Comparison of ENCODE assay signal across 1 cellular context in the genomic region with DNA sequence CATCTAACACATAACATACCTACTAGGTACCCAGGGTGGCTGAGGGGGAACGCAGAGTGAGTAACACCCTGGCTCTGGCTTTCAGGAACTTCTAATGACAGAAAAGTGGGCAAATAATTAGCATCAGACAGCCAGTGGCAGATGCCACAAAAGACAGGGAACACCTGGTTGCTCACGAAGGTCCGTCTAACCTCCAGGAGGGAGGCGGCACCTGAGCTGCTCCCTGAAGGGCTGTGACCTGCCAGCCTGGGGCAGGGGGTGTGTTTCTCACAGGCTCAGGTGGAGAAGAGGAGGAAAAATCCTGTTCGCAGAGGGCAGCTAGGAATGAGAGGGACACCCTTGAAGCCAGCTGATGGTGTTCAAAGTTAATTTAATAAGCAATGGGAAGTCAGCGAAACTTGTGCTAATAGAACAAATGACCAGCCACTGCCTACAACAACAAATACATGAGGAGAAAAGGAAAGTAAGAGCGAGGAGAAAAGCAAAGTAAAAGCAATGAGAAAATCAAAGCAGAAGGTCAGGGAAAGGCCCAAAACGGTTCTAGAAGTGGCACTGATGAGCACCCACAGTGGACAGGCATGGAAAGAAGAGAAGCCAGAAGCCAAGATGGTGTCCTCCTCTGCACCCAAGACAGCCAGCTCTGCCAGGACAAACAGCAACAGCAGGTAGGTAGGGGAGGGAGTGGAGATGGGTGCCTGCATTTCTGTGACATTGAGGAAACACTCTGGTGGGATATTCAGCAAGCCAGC.
TF ChIP-seq lines count a peak whose summit lies in the region.

No MANE protein-coding gene starts in this region.

TF ChIP-seq in GM12878, 131 proteins besides CTCF, POLR2A, EP300 and RAD21:
- no peak for TF ChIP-seq ASH2L (IDR thresholded peaks at IDR 0.05; ENCODE audit: borderline replicate concordance, low read depth)
- no peak for TF ChIP-seq MEF2B (IDR thresholded peaks at IDR 0.05; ENCODE audit: partially characterized antibody, poor library complexity, severe bottlenecking)
- TF ChIP-seq, protein P1, sequence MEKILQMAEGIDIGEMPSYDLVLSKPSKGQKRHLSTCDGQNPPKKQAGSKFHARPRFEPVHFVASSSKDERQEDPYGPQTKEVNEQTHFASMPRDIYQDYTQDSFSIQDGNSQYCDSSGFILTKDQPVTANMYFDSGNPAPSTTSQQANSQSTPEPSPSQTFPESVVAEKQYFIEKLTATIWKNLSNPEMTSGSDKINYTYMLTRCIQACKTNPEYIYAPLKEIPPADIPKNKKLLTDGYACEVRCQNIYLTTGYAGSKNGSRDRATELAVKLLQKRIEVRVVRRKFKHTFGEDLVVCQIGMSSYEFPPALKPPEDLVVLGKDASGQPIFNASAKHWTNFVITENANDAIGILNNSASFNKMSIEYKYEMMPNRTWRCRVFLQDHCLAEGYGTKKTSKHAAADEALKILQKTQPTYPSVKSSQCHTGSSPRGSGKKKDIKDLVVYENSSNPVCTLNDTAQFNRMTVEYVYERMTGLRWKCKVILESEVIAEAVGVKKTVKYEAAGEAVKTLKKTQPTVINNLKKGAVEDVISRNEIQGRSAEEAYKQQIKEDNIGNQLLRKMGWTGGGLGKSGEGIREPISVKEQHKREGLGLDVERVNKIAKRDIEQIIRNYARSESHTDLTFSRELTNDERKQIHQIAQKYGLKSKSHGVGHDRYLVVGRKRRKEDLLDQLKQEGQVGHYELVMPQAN (conservative IDR thresholded peaks at IDR 0.05), result no peak
- TF ChIP-seq ZNF24 (IDR thresholded peaks at IDR 0.05), result no peak
- TF ChIP-seq, protein P2, sequence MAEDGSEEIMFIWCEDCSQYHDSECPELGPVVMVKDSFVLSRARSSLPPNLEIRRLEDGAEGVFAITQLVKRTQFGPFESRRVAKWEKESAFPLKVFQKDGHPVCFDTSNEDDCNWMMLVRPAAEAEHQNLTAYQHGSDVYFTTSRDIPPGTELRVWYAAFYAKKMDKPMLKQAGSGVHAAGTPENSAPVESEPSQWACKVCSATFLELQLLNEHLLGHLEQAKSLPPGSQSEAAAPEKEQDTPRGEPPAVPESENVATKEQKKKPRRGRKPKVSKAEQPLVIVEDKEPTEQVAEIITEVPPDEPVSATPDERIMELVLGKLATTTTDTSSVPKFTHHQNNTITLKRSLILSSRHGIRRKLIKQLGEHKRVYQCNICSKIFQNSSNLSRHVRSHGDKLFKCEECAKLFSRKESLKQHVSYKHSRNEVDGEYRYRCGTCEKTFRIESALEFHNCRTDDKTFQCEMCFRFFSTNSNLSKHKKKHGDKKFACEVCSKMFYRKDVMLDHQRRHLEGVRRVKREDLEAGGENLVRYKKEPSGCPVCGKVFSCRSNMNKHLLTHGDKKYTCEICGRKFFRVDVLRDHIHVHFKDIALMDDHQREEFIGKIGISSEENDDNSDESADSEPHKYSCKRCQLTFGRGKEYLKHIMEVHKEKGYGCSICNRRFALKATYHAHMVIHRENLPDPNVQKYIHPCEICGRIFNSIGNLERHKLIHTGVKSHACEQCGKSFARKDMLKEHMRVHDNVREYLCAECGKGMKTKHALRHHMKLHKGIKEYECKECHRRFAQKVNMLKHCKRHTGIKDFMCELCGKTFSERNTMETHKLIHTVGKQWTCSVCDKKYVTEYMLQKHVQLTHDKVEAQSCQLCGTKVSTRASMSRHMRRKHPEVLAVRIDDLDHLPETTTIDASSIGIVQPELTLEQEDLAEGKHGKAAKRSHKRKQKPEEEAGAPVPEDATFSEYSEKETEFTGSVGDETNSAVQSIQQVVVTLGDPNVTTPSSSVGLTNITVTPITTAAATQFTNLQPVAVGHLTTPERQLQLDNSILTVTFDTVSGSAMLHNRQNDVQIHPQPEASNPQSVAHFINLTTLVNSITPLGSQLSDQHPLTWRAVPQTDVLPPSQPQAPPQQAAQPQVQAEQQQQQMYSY (CRISPR knock-in tag; IDR thresholded peaks at IDR 0.05), result no peak
- TF ChIP-seq STAT3 (IDR thresholded peaks at IDR 0.05; ENCODE audit: low read depth, low read length), result no peak
- TF ChIP-seq DPF2 (IDR thresholded peaks at IDR 0.05), result no peak
- TF ChIP-seq CEBPB (IDR thresholded peaks at IDR 0.05; ENCODE audit: borderline replicate concordance in 1 of 2, low read depth in 2 of 2, low read length in 2 of 2), result no peak
- no peak for TF ChIP-seq CHD2 (IDR thresholded peaks at IDR 0.05; ENCODE audit: borderline replicate concordance, low read depth, low read length)
- no peak for TF ChIP-seq ZNF384 (IDR thresholded peaks at IDR 0.05; ENCODE audit: borderline replicate concordance, low read depth, low read length)
- TF ChIP-seq CBX5 (IDR thresholded peaks at IDR 0.05; ENCODE audit: low read depth), result no peak
- TF ChIP-seq SMARCA5 (IDR thresholded peaks at IDR 0.05), result no peak
- TF ChIP-seq YBX1 (IDR thresholded peaks at IDR 0.05), result no peak
- no peak for TF ChIP-seq TCF12 (IDR thresholded peaks at IDR 0.05; ENCODE audit: low read depth, low read length)
- TF ChIP-seq, protein P3, sequence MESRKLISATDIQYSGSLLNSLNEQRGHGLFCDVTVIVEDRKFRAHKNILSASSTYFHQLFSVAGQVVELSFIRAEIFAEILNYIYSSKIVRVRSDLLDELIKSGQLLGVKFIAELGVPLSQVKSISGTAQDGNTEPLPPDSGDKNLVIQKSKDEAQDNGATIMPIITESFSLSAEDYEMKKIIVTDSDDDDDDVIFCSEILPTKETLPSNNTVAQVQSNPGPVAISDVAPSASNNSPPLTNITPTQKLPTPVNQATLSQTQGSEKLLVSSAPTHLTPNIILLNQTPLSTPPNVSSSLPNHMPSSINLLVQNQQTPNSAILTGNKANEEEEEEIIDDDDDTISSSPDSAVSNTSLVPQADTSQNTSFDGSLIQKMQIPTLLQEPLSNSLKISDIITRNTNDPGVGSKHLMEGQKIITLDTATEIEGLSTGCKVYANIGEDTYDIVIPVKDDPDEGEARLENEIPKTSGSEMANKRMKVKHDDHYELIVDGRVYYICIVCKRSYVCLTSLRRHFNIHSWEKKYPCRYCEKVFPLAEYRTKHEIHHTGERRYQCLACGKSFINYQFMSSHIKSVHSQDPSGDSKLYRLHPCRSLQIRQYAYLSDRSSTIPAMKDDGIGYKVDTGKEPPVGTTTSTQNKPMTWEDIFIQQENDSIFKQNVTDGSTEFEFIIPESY (IDR thresholded peaks at IDR 0.05), result no peak
